1 cellular context compared by ENCODE assay signal in genomic region chr11:134854391-134854991, GRCh38.
TF ChIP-seq lines count a peak whose summit lies in the region.

No MANE protein-coding gene starts in this region.

TF ChIP-seq in WTC11, 78 proteins besides CTCF, POLR2A, EP300 and RAD21 (continued from another document):
- TF ChIP-seq AFF4 (CRISPR knock-in tag; IDR thresholded peaks at IDR 0.05; ENCODE audit: borderline replicate concordance), result no peak
- no peak for TF ChIP-seq KAT7 (CRISPR knock-in tag; IDR thresholded peaks at IDR 0.05; ENCODE audit: borderline replicate concordance)
- no peak for TF ChIP-seq FOXK1 (CRISPR knock-in tag; IDR thresholded peaks at IDR 0.05)
- TF ChIP-seq IRF2 (CRISPR knock-in tag; IDR thresholded peaks at IDR 0.05; ENCODE audit: borderline replicate concordance, low read depth), result no peak
- TF ChIP-seq CBFB (CRISPR knock-in tag; IDR thresholded peaks at IDR 0.05; ENCODE audit: low read depth), result no peak
- no peak for TF ChIP-seq ZNF263 (CRISPR knock-in tag; IDR thresholded peaks at IDR 0.05; ENCODE audit: low read depth)
- no peak for TF ChIP-seq ARID4B (CRISPR knock-in tag; IDR thresholded peaks at IDR 0.05; ENCODE audit: borderline replicate concordance)
- TF ChIP-seq ATF2 (CRISPR knock-in tag; IDR thresholded peaks at IDR 0.05; ENCODE audit: borderline replicate concordance, low read depth), result no peak
- no peak for TF ChIP-seq TEAD1 (CRISPR knock-in tag; IDR thresholded peaks at IDR 0.05)
- TF ChIP-seq ZNF317 (CRISPR knock-in tag; IDR thresholded peaks at IDR 0.05; ENCODE audit: borderline replicate concordance, low read depth), result no peak
- TF ChIP-seq JAZF1 (CRISPR knock-in tag; IDR thresholded peaks at IDR 0.05), result no peak
